In genomic region chr4:159374749-159375535, GRCh38 we compare ENCODE assay signal across 1 cellular context.
TF ChIP-seq lines count a peak whose summit lies in the region.

No MANE protein-coding gene starts in this region.

TF ChIP-seq in K562, 482 proteins besides CTCF, POLR2A, EP300 and RAD21 (continued from another document):
- peak; percentile 56; the same call in 1 of the 2 replicates for TF ChIP-seq PKNOX1 (IDR thresholded peaks at IDR 0.05)
- TF ChIP-seq DEAF1 (CRISPR knock-in tag; IDR thresholded peaks at IDR 0.05): no peak
- TF ChIP-seq GABPA (tag; conservative IDR thresholded peaks at IDR 0.05; ENCODE audit: low read depth): 0 out of 2 replicates have a peak, but pooled peaks have one; percentile 6
- no peak for TF ChIP-seq ZBTB9 (CRISPR knock-in tag; IDR thresholded peaks at IDR 0.05)
- peak; percentile 9; the same call in 1 of the 2 replicates for TF ChIP-seq ATF3 (IDR thresholded peaks at IDR 0.05)
- no peak for TF ChIP-seq ATF3 (CRISPR knock-in tag; conservative IDR thresholded peaks at IDR 0.05)
- no peak for TF ChIP-seq DPF2 (IDR thresholded peaks at IDR 0.05)
- 0 out of 2 replicates have a peak, but pooled peaks have one; percentile 4 for TF ChIP-seq BACH1 (tag; IDR thresholded peaks at IDR 0.05)
- TF ChIP-seq MEIS2 (IDR thresholded peaks at IDR 0.05; ENCODE audit: partially characterized antibody): peak; percentile 90
- peak; percentile 55; the same call in 1 of the 2 replicates for TF ChIP-seq HMBOX1 (IDR thresholded peaks at IDR 0.05)
- TF ChIP-seq GABPB2 (CRISPR knock-in tag; conservative IDR thresholded peaks at IDR 0.05): no peak
- TF ChIP-seq ZNF407 (IDR thresholded peaks at IDR 0.05; ENCODE audit: low read depth): no peak
- TF ChIP-seq CEBPG (CRISPR knock-in tag; IDR thresholded peaks at IDR 0.05): no peak
- TF ChIP-seq CEBPG (tag; conservative IDR thresholded peaks at IDR 0.05 in 1 of 2, IDR thresholded peaks at IDR 0.05 in 1 of 2): peak; percentile 43 to 93
- TF ChIP-seq BDP1 (IDR thresholded peaks at IDR 0.05; ENCODE audit: insufficient read depth, insufficient read length): no peak
- no peak for TF ChIP-seq HIVEP1 (CRISPR knock-in tag; IDR thresholded peaks at IDR 0.05)
- TF ChIP-seq POLR2H (tag; IDR thresholded peaks at IDR 0.05; ENCODE audit: low read depth): peak; percentile 39; the same call in 1 of the 2 replicates
